In genomic region chr1:198595765-198596164, GRCh38 we compare ENCODE assay signal across 1 cellular context.
TF ChIP-seq lines count a peak whose summit lies in the region.

No MANE protein-coding gene starts in this region.

TF ChIP-seq in K562, 482 proteins besides CTCF, POLR2A, EP300 and RAD21 (continues in another document):
- TF ChIP-seq SMARCA4 (IDR thresholded peaks at IDR 0.05): 0 out of 2 replicates have a peak, but pooled peaks have one; percentile 40
- TF ChIP-seq MXI1 (IDR thresholded peaks at IDR 0.05; ENCODE audit: low read depth, low read length): no peak
- no peak for TF ChIP-seq ZC3H11A (IDR thresholded peaks at IDR 0.05; ENCODE audit: low read depth, low read length)
- no peak for TF ChIP-seq DEAF1 (CRISPR knock-in tag; IDR thresholded peaks at IDR 0.05)
- no peak for TF ChIP-seq CSDE1 (IDR thresholded peaks at IDR 0.05)
- no peak for TF ChIP-seq NFE2L1 (tag; IDR thresholded peaks at IDR 0.05; ENCODE audit: borderline replicate concordance, low read depth)
- peak; percentile 12; the same call in 1 of the 2 replicates for TF ChIP-seq MGA (IDR thresholded peaks at IDR 0.05)
- no peak for TF ChIP-seq TFAM (CRISPR knock-in tag; conservative IDR thresholded peaks at IDR 0.05)
- peak; percentile 83 for TF ChIP-seq DPF2 (IDR thresholded peaks at IDR 0.05)
- no peak for TF ChIP-seq RNF219 (CRISPR knock-in tag; IDR thresholded peaks at IDR 0.05)
- TF ChIP-seq ZMIZ1 (IDR thresholded peaks at IDR 0.05; ENCODE audit: low read depth in 2 of 2, low read length in 2 of 2): no peak
- TF ChIP-seq CBX2 (IDR thresholded peaks at IDR 0.05; ENCODE audit: insufficient read depth, low read length, poor library complexity, severe bottlenecking): no peak
- no peak for TF ChIP-seq ELK3 (CRISPR knock-in tag; IDR thresholded peaks at IDR 0.05)
- no peak for TF ChIP-seq CEBPG (CRISPR knock-in tag; IDR thresholded peaks at IDR 0.05)
- no peak for TF ChIP-seq CEBPG (tag; conservative IDR thresholded peaks at IDR 0.05 in 1 of 2, IDR thresholded peaks at IDR 0.05 in 1 of 2)
- TF ChIP-seq HBP1 (CRISPR knock-in tag; IDR thresholded peaks at IDR 0.05): no peak
- no peak for TF ChIP-seq HINFP (tag; conservative IDR thresholded peaks at IDR 0.05; ENCODE audit: low read depth)
- TF ChIP-seq ZNF408 (CRISPR knock-in tag; IDR thresholded peaks at IDR 0.05; ENCODE audit: low read depth): no peak
- no peak for TF ChIP-seq EZH2 (IDR thresholded peaks at IDR 0.05; ENCODE audit: borderline replicate concordance, low read depth, low read length)
- TF ChIP-seq HIVEP1 (CRISPR knock-in tag; IDR thresholded peaks at IDR 0.05): no peak
- peak; percentile 67 for TF ChIP-seq MEIS2 (IDR thresholded peaks at IDR 0.05; ENCODE audit: partially characterized antibody)
- TF ChIP-seq ZNF316 (IDR thresholded peaks at IDR 0.05): no peak
- TF ChIP-seq KLF1 (tag; IDR thresholded peaks at IDR 0.05): no peak
- no peak for TF ChIP-seq FUS (optimal IDR thresholded peaks at IDR 0.05; ENCODE audit: low read depth, low read length)
